Comparison of ENCODE assay signal across 8 cellular contexts in the genomic region with DNA sequence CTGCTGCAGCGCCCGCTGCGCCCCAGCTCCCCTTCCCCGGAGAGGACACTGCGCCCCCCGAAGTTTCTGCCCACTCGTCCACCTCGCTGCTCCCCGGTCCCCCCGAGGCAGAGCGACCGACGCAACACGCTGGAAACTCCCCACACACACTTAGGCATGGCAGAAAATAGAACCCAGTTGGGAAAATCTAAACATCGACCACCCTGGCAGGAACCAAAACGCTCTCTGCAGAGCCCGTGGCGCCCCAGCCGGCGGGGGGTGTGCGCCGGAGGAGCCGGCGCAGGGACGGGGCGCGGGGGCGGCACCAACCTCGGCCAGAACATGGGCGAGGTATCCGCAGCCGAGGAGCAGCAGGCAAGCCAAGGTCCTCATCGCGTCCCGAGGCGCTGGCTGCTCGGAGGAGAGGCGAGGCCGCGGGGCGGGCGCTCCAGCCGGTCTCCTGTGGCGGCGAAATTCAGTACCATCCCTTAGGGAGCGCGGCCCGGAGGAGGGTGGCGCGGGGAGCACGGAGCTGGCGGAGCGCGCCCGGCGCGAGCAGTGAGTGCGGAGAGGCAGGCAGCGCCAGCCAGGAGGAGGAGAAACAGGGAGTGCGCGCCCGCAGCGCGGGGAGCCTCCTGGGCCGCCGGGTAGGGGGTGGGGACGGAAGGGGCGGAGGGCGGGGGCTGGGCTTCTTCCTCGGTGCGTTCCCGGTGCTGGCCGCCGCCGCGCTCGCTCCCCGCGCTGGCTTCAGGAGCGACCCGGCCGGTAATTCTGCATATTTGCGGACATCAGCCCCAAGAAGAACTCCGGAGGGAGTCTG. TPM values are rescaled to one million over a fixed set of nuclear protein-coding genes. Genes with fewer than 3 reads are reported as not detected.
DNase-seq lines count a peak whose midpoint lies in the region; ATAC-seq and TF ChIP-seq lines count a peak whose summit lies in the region.

No MANE protein-coding gene starts in this region.

- H3K36me3 ChIP-seq in BLaER1 (no peaks in the 10 kb centered on the region), Peyer's patch (no peaks in the 10 kb centered on the region)

- peak overlapping the region; percentile 93 for H3K4me2 ChIP-seq in BLaER1

- H3K9ac ChIP-seq in BLaER1, result peak overlapping the region; percentile 68

- H4K20me1 ChIP-seq in BLaER1, result peaks cover 75% of the 10 kb centered on the region

- intact Hi-C loops in posterior vena cava (cut with DNase I), result loop anchor here in 1 of 2 donors (5.0 to 10.0 kb wide), 2 partner anchors 146 to 253 kb away; no protein-coding TSS in a partner anchor

- H3K9me3 ChIP-seq in BLaER1 (no peaks in the 10 kb centered on the region), Peyer's patch (no peaks in the 10 kb centered on the region)

- TF ChIP-seq CTCF in Peyer's patch (IDR thresholded peaks at IDR 0.05), result peak in 3 of 6 experiments; percentile 25 to 40 (median 39)
- no peak for TF ChIP-seq CTCF in astrocyte of the spinal cord (IDR thresholded peaks at IDR 0.05; ENCODE audit: low read depth, low read length)

- ATAC-seq in HG03457 (IDR thresholded peaks at IDR 0.05; ENCODE audit: unreplicated experiment), result no peak
- ATAC-seq in GM19452 (IDR thresholded peaks at IDR 0.05; ENCODE audit: unreplicated experiment), result no peak

- in situ Hi-C loops in astrocyte of the spinal cord (cut with HindIII; ENCODE audit: low sequenced_read_pairs), result no loop called here

- H3K27me3 ChIP-seq in BLaER1 (peaks cover 99% of the 10 kb centered on the region), Peyer's patch (peaks cover 0 to 13% of the 10 kb centered on the region in 2 donors)

- H3K4me3 ChIP-seq in BLaER1, result peak overlapping the region; percentile 75
- H3K4me3 ChIP-seq in Peyer's patch, result peak overlapping the region; percentile 55 to 79 (median 66)
- peak overlapping the region; percentile 70 for H3K4me3 ChIP-seq in astrocyte of the spinal cord (ENCODE audit: low read depth, low read length)

- peak; percentile 88 for DNase-seq in H4 (ENCODE audit: low spot score)
- peak; percentile 35 to 94 (median 88) for DNase-seq in Peyer's patch
- DNase-seq in astrocyte of the spinal cord (ENCODE audit: low read depth, low spot score), result peak; percentile 82
- peak; percentile 82 for DNase-seq in hepatic stellate cell (ENCODE audit: low spot score)
- peak; percentile 92 for DNase-seq in posterior vena cava (ENCODE audit: low spot score)

- H3K27ac ChIP-seq in BLaER1 (no peak overlapping the region), Peyer's patch (peak overlapping the region; percentile 64 to 99 (median 90))

- H3K4me1 ChIP-seq in BLaER1 (peaks cover 75% of the 10 kb centered on the region), Peyer's patch (peaks cover 9 to 61% (median 35%) of the 10 kb centered on the region in 4 donors)

- peak; percentile 93 to 95 for TF ChIP-seq POLR2A in Peyer's patch (IDR thresholded peaks at IDR 0.05)

RNA-seq across cellular contexts. Expression of a gene that starts 0.8 kb away (rescaled TPM):
- total RNA-seq in H4 (2014; rRNA removed; shearing (Covaris generic)), result 37.3 and 38.6 TPM in 2 replicates
- total RNA-seq in Peyer's patch, result 10 to 100 TPM in 3 of 4 donors, 1 to 10 TPM in 1; 5.8 to 97.8 (median 59.4) TPM
- total RNA-seq in posterior vena cava, result 10 to 100 TPM; 54.1 to 63.1 TPM
